In genomic region chr4:82282875-82283274, GRCh38 we compare ENCODE assay signal across 1 cellular context.
TF ChIP-seq lines count a peak whose summit lies in the region.

No MANE protein-coding gene starts in this region.

TF ChIP-seq in GM23338, 12 proteins besides CTCF, POLR2A, EP300 and RAD21 (continued from another document):
- TF ChIP-seq ZNF462 (CRISPR knock-in tag; IDR thresholded peaks at IDR 0.05) (no peak), STAT1 (IDR thresholded peaks at IDR 0.05; ENCODE audit: unreplicated experiment) (no peak), JUNB (IDR thresholded peaks at IDR 0.05; ENCODE audit: unreplicated experiment) (no peak), ETS1 (IDR thresholded peaks at IDR 0.05) (no peak), ZNF331 (CRISPR knock-in tag; IDR thresholded peaks at IDR 0.05; ENCODE audit: low read depth) (no peak), NANOG (IDR thresholded peaks at IDR 0.05; ENCODE audit: borderline replicate concordance) (no peak), POLR2AphosphoS5 (IDR thresholded peaks at IDR 0.05; ENCODE audit: low read depth) (no peak), EZH2 (IDR thresholded peaks at IDR 0.05; ENCODE audit: low read depth, unreplicated experiment) (no peak)
